ENCODE assay signal across 8 cellular contexts in genomic region chr11:116691779-116692178, GRCh38.
DNase-seq lines count a peak whose midpoint lies in the region; ATAC-seq and TF ChIP-seq lines count a peak whose summit lies in the region.

No MANE protein-coding gene starts in this region.

- H3K4me3 Mint-ChIP-seq in neural progenitor cell: no peak overlapping the region

- H3K27me3 ChIP-seq in DND-41 (ENCODE audit: insufficient read depth, low read length, poor library complexity) (peaks cover 16% of the 10 kb centered on the region), neural progenitor cell (no peaks in the 10 kb centered on the region), tibial artery (peaks cover 0 to 36% of the 10 kb centered on the region in 2 donors)

- no peak overlapping the region for H3K9ac ChIP-seq in DND-41 (ENCODE audit: low read depth, low read length)
- H3K9ac ChIP-seq in neural progenitor cell: no peak overlapping the region

- no peaks in the 10 kb centered on the region for H3F3A ChIP-seq in neural progenitor cell (ENCODE audit: low read depth)

- peaks cover 16% of the 10 kb centered on the region for H3K4me1 Mint-ChIP-seq in neural progenitor cell

- H2AFZ ChIP-seq in DND-41 (ENCODE audit: low read depth, low read length) (no peak overlapping the region), neural progenitor cell (replicated peaks) (peak overlapping the region; percentile 15)

- H3K27me3 Mint-ChIP-seq in neural progenitor cell (ENCODE audit: insufficient read depth, low read depth): peaks cover 10% of the 10 kb centered on the region

- H3K27ac ChIP-seq in DND-41 (ENCODE audit: low read length) (no peak overlapping the region), neural progenitor cell (no peak overlapping the region), tibial artery (no peak overlapping the region)

- DNase-seq in DND-41 (peak; percentile 57), NCI-H69 (lab: John Stamatoyannopoulos, UW) (peak; percentile 80), neural progenitor cell (ENCODE audit: low spot score) (peak; percentile 75), tibial artery (peak in 1 of 2 donors; percentile 65)
- peak; percentile 14 for DNase-seq in activated CD8-positive, alpha-beta memory T cell treated with anti-CD3 and anti-CD28 coated beads, Interleukin-2, amount 50 U/mL, for 24 hours (ENCODE audit: extremely low read depth)

- H4K20me1 ChIP-seq in DND-41 (ENCODE audit: insufficient read depth, low read length) (no peaks in the 10 kb centered on the region; the same call in 1 of the 2 replicates), neural progenitor cell (ENCODE audit: low read depth) (no peaks in the 10 kb centered on the region)

- no peaks in the 10 kb centered on the region for H3K9me3 Mint-ChIP-seq in neural progenitor cell

- no peaks in the 10 kb centered on the region for H3K36me3 ChIP-seq in DND-41 (ENCODE audit: insufficient read depth, low read length)
- no peaks in the 10 kb centered on the region for H3K36me3 ChIP-seq in neural progenitor cell
- H3K36me3 ChIP-seq in tibial artery: no peaks in the 10 kb centered on the region

- H3K27ac Mint-ChIP-seq in neural progenitor cell: no peak overlapping the region

- no peaks in the 10 kb centered on the region for H3K36me3 Mint-ChIP-seq in neural progenitor cell

- no peaks in the 10 kb centered on the region for H3K79me2 ChIP-seq in DND-41 (ENCODE audit: insufficient read depth, low read length)
- no peaks in the 10 kb centered on the region for H3K79me2 ChIP-seq in neural progenitor cell (ENCODE audit: low read depth)

- peak; percentile 89 for ATAC-seq in DND-41 (ENCODE audit: insufficient read depth, low read depth)
- peak; percentile 77 for ATAC-seq in HG02678 (IDR thresholded peaks at IDR 0.05; ENCODE audit: unreplicated experiment)
- peak; percentile 51 for ATAC-seq in esophagus mucosa
- ATAC-seq in GM19467 (IDR thresholded peaks at IDR 0.05; ENCODE audit: unreplicated experiment): no peak

- TF ChIP-seq CTCF in DND-41 (IDR thresholded peaks at IDR 0.05; ENCODE audit: borderline replicate concordance, extremely low read depth, low read length, poor library complexity, severe bottlenecking): peak; percentile 91
- peak; percentile 87 for TF ChIP-seq CTCF in neural progenitor cell (IDR thresholded peaks at IDR 0.05)
- peak; percentile 79 to 80 for TF ChIP-seq CTCF in tibial artery (IDR thresholded peaks at IDR 0.05)

- H3K4me1 ChIP-seq in DND-41 (ENCODE audit: insufficient read depth, low read length) (no peaks in the 10 kb centered on the region), neural progenitor cell (peaks cover 20% of the 10 kb centered on the region), tibial artery (no peaks in the 10 kb centered on the region)

- H3K9me3 ChIP-seq in DND-41 (ENCODE audit: insufficient read depth, low read length, severe bottlenecking) (no peaks in the 10 kb centered on the region), neural progenitor cell (ENCODE audit: low read depth) (no peaks in the 10 kb centered on the region), tibial artery (no peaks in the 10 kb centered on the region)

- intact Hi-C loops in tibial artery (cut with DNase I; ENCODE audit: low total_unique reads): no loop called here

- H3K4me2 ChIP-seq in DND-41 (ENCODE audit: insufficient read depth, low read length) (no peak overlapping the region), neural progenitor cell (no peak overlapping the region)

- H3K4me3 ChIP-seq in DND-41 (ENCODE audit: low read depth in 1 of 2, low read length in 2 of 2) (no peak overlapping the region), neural progenitor cell (no peak overlapping the region), tibial artery (no peak overlapping the region)
